ENCODE assay signal across 8 cellular contexts in the genomic region with DNA sequence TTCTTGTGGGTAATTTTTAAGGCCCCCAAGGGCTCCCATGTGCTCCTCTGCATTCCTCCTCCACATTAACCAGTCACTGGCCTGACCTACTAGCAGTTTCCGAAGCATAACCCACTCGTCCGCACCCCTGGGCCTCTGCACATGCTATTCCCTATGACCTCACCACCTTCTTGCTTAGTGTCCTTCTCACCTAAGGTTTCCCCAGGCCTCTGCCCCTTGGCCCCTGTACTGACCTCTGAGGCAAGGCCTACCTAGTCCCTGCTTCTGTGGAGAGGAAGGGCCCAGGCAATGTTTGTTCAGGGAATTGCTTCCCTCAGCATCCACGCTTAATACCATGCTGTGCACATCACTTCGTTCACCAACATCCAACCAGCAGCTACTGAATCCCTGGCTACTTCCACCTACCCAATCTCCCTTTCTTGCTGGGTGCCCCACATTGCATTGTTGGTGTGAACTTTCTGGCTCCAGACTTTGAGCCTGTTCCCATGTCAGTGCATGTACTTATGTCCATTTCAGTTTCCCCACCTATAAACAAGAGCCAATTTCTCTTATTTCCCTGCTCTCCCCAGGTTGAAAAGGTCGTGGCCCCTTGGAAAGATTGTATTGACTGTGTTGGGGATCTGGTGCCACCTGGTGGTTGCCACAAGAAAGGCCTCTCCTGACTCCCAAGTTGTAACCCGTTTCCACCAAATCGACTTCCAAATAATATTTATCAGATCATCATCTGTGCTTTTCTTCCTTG. TPM values are rescaled to one million over a fixed set of nuclear protein-coding genes. Genes with fewer than 3 reads are reported as not detected.
DNase-seq lines count a peak whose midpoint lies in the region; ATAC-seq, FAIRE-seq and TF ChIP-seq lines count a peak whose summit lies in the region.

No MANE protein-coding gene starts in this region.

- peak; percentile 35 for DNase-seq in HTR-8/SVneo (ENCODE audit: insufficient read length, low spot score)
- no peak for DNase-seq in RWPE2 (ENCODE audit: low spot score)
- DNase-seq in cardiac fibroblast (ENCODE audit: low read depth in 2 of 2): peak; percentile 61 to 65
- no peak for DNase-seq in lower lobe of right lung
- DNase-seq in uterus: no peak
- DNase-seq in dedifferentiated amniotic fluid mesenchymal stem cell (ENCODE audit: extremely low spot score): no peak
- DNase-seq in amniotic stem cell (lab: John Stamatoyannopoulos, UW): no peak

- ATAC-seq in RWPE2 (ENCODE audit: low read depth) (no peak), lower lobe of right lung (peak; percentile 49 to 71)

- H3F3A ChIP-seq in DOHH2 (ENCODE audit: control insufficient read depth, insufficient read depth): no peaks in the 10 kb centered on the region

- H3K4me3 ChIP-seq in DOHH2 (ENCODE audit: low read length): no peak overlapping the region
- H3K4me3 ChIP-seq in RWPE2 (ENCODE audit: severe bottlenecking): no peak overlapping the region
- H3K4me3 ChIP-seq in cardiac fibroblast (replicated peaks in 1 of 2; ENCODE audit: low read depth in 2 of 2, low read length in 2 of 2): no peak overlapping the region
- no peak overlapping the region for H3K4me3 ChIP-seq in lower lobe of right lung
- H3K4me3 ChIP-seq in uterus: no peak overlapping the region

- H4K20me1 ChIP-seq in DOHH2 (ENCODE audit: control insufficient read depth, insufficient read depth, low read depth, low read length): no peaks in the 10 kb centered on the region

- H3K27me3 ChIP-seq in DOHH2 (ENCODE audit: control insufficient read depth, low read length) (peaks cover 4% of the 10 kb centered on the region; the same call in 1 of the 2 replicates), RWPE2 (ENCODE audit: insufficient read depth, poor library complexity, severe bottlenecking) (no peaks in the 10 kb centered on the region), lower lobe of right lung (ENCODE audit: low read depth) (no peaks in the 10 kb centered on the region), uterus (no peaks in the 10 kb centered on the region)

- H3K27ac ChIP-seq in DOHH2 (ENCODE audit: low read depth, low read length): no peak overlapping the region
- H3K27ac ChIP-seq in RWPE2 (ENCODE audit: poor library complexity, severe bottlenecking): no peak overlapping the region
- no peak overlapping the region for H3K27ac ChIP-seq in lower lobe of right lung
- no peak overlapping the region for H3K27ac ChIP-seq in uterus

- H3K4me1 ChIP-seq in DOHH2 (ENCODE audit: control insufficient read depth, low read length) (no peaks in the 10 kb centered on the region), RWPE2 (ENCODE audit: insufficient read depth, poor library complexity, severe bottlenecking) (no peaks in the 10 kb centered on the region), lower lobe of right lung (no peaks in the 10 kb centered on the region), uterus (no peaks in the 10 kb centered on the region)

- H3K9me3 ChIP-seq in DOHH2 (ENCODE audit: control insufficient read depth, insufficient read depth, low read length) (no peaks in the 10 kb centered on the region), RWPE2 (ENCODE audit: severe bottlenecking) (no peaks in the 10 kb centered on the region), lower lobe of right lung (no peaks in the 10 kb centered on the region), uterus (no peaks in the 10 kb centered on the region)

- TF ChIP-seq CTCF in DOHH2 (IDR thresholded peaks at IDR 0.05; ENCODE audit: low read depth, low read length, poor library complexity, severe bottlenecking) (peak; percentile 81), RWPE2 (IDR thresholded peaks at IDR 0.05; ENCODE audit: poor library complexity, severe bottlenecking) (peak; percentile 92), cardiac fibroblast (IDR thresholded peaks at IDR 0.05; ENCODE audit: low read depth, low read length) (peak; percentile 96), lower lobe of right lung (IDR thresholded peaks at IDR 0.05) (peak; percentile 87), uterus (IDR thresholded peaks at IDR 0.05) (peak; percentile 39 to 54 (median 47))

- TF ChIP-seq POLR2A in uterus (IDR thresholded peaks at IDR 0.05): no peak

- peak; percentile 44 for FAIRE-seq in HTR-8/SVneo (lab: Jason Lieb, UNC)

- H3K36me3 ChIP-seq in DOHH2 (ENCODE audit: control insufficient read depth, low read length): no peaks in the 10 kb centered on the region
- H3K36me3 ChIP-seq in RWPE2 (ENCODE audit: low read depth): no peaks in the 10 kb centered on the region
- no peaks in the 10 kb centered on the region for H3K36me3 ChIP-seq in lower lobe of right lung
- H3K36me3 ChIP-seq in uterus: no peaks in the 10 kb centered on the region

- intact Hi-C loops in lower lobe of right lung (cut with DNase I): no loop called here
- intact Hi-C loops in uterus (cut with DNase I; ENCODE audit: low total_unique reads): no loop called here

- H3K4me2 ChIP-seq in DOHH2 (ENCODE audit: low read length): no peak overlapping the region

- H3K79me2 ChIP-seq in DOHH2 (ENCODE audit: control insufficient read depth, low read length): no peaks in the 10 kb centered on the region

- no peaks in the 10 kb centered on the region for H3K9me2 ChIP-seq in DOHH2 (replicated peaks; ENCODE audit: control insufficient read depth, low read length)

RNA-seq across cellular contexts. Expression of a gene that starts 19.2 kb away (rescaled TPM):
- total RNA-seq in lower lobe of right lung (5.8 TPM), uterus (10 to 100 TPM in 3 of 4 donors, not detected in 1; 15.1 to 31.0 (median 16.0) TPM)

Comparison
In these comparisons a context has a peak if more than half of its experiments do, and no peak if none do; other contexts are left out.
1. DNase-seq: peak in HTR-8/SVneo (single experiment) and cardiac fibroblast (2 of 2); none in RWPE2 (single experiment), lower lobe of right lung (single experiment), uterus (0 of 2), dedifferentiated amniotic fluid mesenchymal stem cell (single experiment) and amniotic stem cell (single experiment).
2. Peak in every context shown above with its lines, with median percentiles within 50 percentile points of each other: CTCF ChIP-seq.